ENCODE assay signal across 12 cellular contexts in the genomic region with DNA sequence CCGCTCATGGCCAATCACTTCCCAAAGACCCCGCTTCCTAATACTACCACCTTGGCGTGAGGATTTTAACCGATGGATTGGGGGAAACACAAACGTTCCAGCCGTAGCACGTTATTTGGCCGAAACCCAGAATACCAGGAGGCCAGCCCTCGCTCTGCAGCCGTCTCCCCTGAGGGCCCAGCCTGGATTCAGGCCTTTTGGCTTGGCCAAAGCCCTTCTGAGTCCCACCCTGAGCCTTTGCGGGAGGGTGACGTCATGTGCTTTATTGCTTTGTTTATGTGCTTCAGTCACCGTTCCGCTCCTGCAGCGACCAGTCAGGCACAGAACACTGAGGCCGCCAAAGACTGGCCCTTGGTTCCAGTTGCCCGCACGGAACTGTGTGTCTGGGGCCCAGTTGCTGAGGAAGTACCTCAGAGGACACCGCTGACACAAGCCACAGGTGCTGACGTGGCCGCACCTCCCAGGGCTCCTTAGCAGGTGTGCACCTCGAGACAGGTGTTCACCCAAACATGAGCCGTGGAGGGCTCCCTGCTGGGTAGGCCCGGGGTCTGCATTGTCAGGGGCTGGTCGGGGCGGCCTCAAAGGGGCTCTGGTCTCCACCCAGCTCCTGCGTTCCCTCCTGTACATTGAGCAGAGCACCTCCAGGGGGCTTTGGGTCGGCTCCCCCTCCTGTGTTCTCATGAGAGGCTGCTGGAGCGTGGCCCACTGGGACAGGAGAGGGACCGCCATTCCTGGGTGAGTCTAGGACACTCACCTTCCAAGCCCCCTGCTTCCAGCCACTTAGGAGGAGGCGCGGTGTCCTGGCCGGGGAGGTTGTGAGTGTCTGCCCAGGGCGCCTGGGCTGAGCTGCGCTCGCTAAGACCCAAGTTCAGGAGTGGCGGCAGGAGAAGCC.
"Had no signal": no experiment of that assay in that cellular context is flagged by ENCODE, and none has a peak within 500 bp of the region (broad histone marks: within the 10 kb centered on the region; RNA-seq: fewer than 3 reads in every experiment).

No MANE protein-coding gene starts in this region.

- H3K27me3 Mint-ChIP-seq: activated CD4-positive, alpha-beta T cell treated with anti-CD3 and anti-CD28 coated beads for 36 hours had no signal

- H3K27me3 ChIP-seq: cardiac muscle cell, esophagus muscularis mucosa, foreskin keratinocyte, pancreas, stomach had no signal

- H3K9me3 Mint-ChIP-seq: activated T-helper 1 cell treated with anti-CD3 and anti-CD28 coated beads, Interleukin-12 subunit alpha, Interleukin-12 subunit beta, Interleukin-2, Interleukin-4 antibody, amounts not matched to agents 30 ng/mL and 10 ng/mL and 1 ng/mL, durations not matched to agents 14 hours and 24 hours and 36 hours; neural crest cell had no signal

- H3K27ac Mint-ChIP-seq: activated CD4-positive, alpha-beta T cell treated with anti-CD3 and anti-CD28 coated beads for 36 hours; activated T-helper 1 cell treated with anti-CD3 and anti-CD28 coated beads, Interleukin-12 subunit alpha, Interleukin-12 subunit beta, Interleukin-2, Interleukin-4 antibody, amounts not matched to agents 30 ng/mL and 10 ng/mL and 1 ng/mL, durations not matched to agents 14 hours and 24 hours and 36 hours had no signal

- H3K4me3 ChIP-seq: cardiac muscle cell, esophagus muscularis mucosa, pancreas, skin epidermis, stomach had no signal

- H3K4me3 Mint-ChIP-seq: activated CD4-positive, alpha-beta T cell treated with anti-CD3 and anti-CD28 coated beads for 36 hours; activated T-helper 1 cell treated with anti-CD3 and anti-CD28 coated beads, Interleukin-12 subunit alpha, Interleukin-12 subunit beta, Interleukin-2, Interleukin-4 antibody, amounts not matched to agents 30 ng/mL and 10 ng/mL and 1 ng/mL, durations not matched to agents 14 hours and 24 hours and 36 hours; neural crest cell had no signal

- H3K27ac ChIP-seq: cardiac muscle cell, esophagus muscularis mucosa, foreskin keratinocyte, pancreas, skin epidermis, stomach had no signal

- DNase-seq: activated CD4-positive, alpha-beta T cell treated with anti-CD3 and anti-CD28 coated beads for 36 hours; activated naive CD4-positive, alpha-beta T cell treated with Interleukin-2 at 50 U/mL for 16 hours; foreskin keratinocyte; mesendoderm; stomach; T-helper 9 cell had no signal

- H3K9me3 ChIP-seq: esophagus muscularis mucosa, pancreas, stomach had no signal

- ATAC-seq: activated CD4-positive, alpha-beta T cell treated with anti-CD3 and anti-CD28 coated beads for 36 hours; foreskin keratinocyte; pancreas had no signal

- H3K4me1 Mint-ChIP-seq: activated CD4-positive, alpha-beta T cell treated with anti-CD3 and anti-CD28 coated beads for 36 hours had no signal

- H3K36me3 ChIP-seq: cardiac muscle cell, pancreas had no signal
